ENCODE assay signal across 1 cellular context in the genomic region with DNA sequence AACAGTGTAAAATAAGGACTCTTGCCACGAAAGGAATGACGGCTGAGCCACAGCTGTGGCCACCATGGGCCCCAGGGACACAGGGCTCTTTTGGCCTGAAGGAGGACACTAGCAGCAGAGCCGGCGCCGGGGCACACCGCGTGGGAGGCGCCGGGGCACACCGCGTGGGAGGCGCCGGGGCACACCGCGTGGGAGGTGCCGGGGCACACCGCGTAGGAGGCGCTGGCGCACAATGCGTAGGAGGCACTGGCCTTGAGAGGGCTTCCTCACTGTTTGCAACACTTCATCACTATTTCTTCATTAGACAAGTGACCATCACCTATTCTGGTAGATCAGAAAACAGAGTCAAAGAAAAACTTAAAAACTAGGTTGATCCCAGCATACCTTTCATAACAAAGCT.
A peak's percentile ranks its signal among the peaks of the same experiment; 100 is the strongest.
TF ChIP-seq lines count a peak whose summit lies in the region.

No MANE protein-coding gene starts in this region.

TF ChIP-seq in H1, 55 proteins besides CTCF, POLR2A, EP300 and RAD21:
- TF ChIP-seq MAX (IDR thresholded peaks at IDR 0.05) (no peak), KDM1A (IDR thresholded peaks at IDR 0.05; ENCODE audit: borderline replicate concordance, low read length) (0 out of 2 replicates have a peak, but pooled peaks have one; percentile 31)
